12 cellular contexts compared by ENCODE assay signal in the genomic region with DNA sequence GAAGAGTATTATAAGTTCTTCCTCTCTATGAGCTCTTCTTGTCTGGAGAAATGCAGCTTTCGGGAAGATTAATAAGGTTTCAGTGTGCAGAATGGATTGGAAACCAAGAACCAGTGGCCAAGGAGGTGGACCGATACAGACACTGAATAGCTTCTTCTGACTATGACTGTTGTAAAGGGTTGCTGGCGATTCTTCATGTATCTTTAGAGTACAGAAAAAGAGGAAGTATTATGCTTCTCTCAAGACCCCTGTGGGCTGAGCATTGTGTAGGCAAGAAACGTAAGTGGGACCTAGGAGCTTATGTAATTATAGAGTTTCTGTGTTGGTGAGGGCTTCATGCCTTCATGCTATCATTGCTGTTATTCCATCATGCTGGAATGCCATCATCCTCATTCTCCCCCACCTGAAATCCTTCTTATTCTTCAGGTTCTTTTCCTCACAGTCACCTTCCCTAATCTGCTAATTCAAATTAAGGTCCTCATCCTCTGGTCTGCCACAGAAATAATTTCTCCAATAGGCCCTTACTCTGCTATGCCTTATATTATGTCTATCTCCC.
A peak's percentile ranks its signal among the peaks of the same experiment; 100 is the strongest.
DNase-seq lines count a peak whose midpoint lies in the region; ATAC-seq, FAIRE-seq and TF ChIP-seq lines count a peak whose summit lies in the region.
"Had no signal": no experiment of that assay in that cellular context is flagged by ENCODE, and none has a peak within 500 bp of the region (broad histone marks: within the 10 kb centered on the region; RNA-seq: fewer than 3 reads in every experiment).

No MANE protein-coding gene starts in this region.

- peak overlapping the region; percentile 50 for H3K27ac ChIP-seq in GM12878 (ENCODE audit: control insufficient read depth, insufficient read depth)
- H3K27ac ChIP-seq in sigmoid colon = no peak overlapping the region
- H3K27ac ChIP-seq in SK-N-SH (ENCODE audit: low read depth in 2 of 2, low read length in 1 of 2) = no peak overlapping the region
- H3K27ac ChIP-seq: colonic mucosa, SK-N-MC, thoracic aorta had no signal

- H3K4me2 ChIP-seq in GM12878 (ENCODE audit: control insufficient read depth, insufficient read depth) (peak overlapping the region; percentile 59), SK-N-SH (no peak overlapping the region)

- no peak for TF ChIP-seq CTCF in GM12878 (IDR thresholded peaks at IDR 0.05 in 2 of 3, conservative IDR thresholded peaks at IDR 0.05 in 1 of 3; ENCODE audit: control insufficient read depth in 2 of 3, extremely low read depth in 1 of 3, insufficient read depth in 1 of 3, low read depth in 3 of 3, low read length in 3 of 3)
- no peak for TF ChIP-seq CTCF in sigmoid colon (IDR thresholded peaks at IDR 0.05)
- no peak for TF ChIP-seq CTCF in SK-N-SH (IDR thresholded peaks at IDR 0.05)

- TF ChIP-seq EP300 in GM12878 (IDR thresholded peaks at IDR 0.05; ENCODE audit: borderline replicate concordance in 1 of 2, control insufficient read depth in 1 of 2, low read depth in 2 of 2, low read length in 2 of 2) (peak in 1 of 2 experiments; percentile 44; a peak in 1 of 4 replicates), sigmoid colon (IDR thresholded peaks at IDR 0.05) (no peak), SK-N-SH (IDR thresholded peaks at IDR 0.05; ENCODE audit: borderline replicate concordance in 1 of 2, low read depth in 1 of 2, low read length in 1 of 2) (no peak)

- no peaks in the 10 kb centered on the region for H3K9me3 ChIP-seq in GM12878 (replicated peaks; ENCODE audit: control insufficient read depth, insufficient read depth, low read length)
- H3K9me3 ChIP-seq in sigmoid colon = no peaks in the 10 kb centered on the region
- H3K9me3 ChIP-seq in SK-N-SH = no peaks in the 10 kb centered on the region
- H3K9me3 ChIP-seq: colonic mucosa, thoracic aorta had no signal

- DNase-seq in GM12878 (ENCODE audit: low read depth, low spot score) (no peak), sigmoid colon (no peak), GDM1 (lab: John Stamatoyannopoulos, UW) (no peak), SK-N-SH (no peak)
- DNase-seq: colonic mucosa, head of caudate nucleus, NCI-H2029 had no signal

- TF ChIP-seq RAD21 in GM12878 (IDR thresholded peaks at IDR 0.05; ENCODE audit: insufficient read depth, low read depth, low read length) (no peak), SK-N-SH (IDR thresholded peaks at IDR 0.05; ENCODE audit: low read length) (no peak)

- RAD21 ChIA-PET in GM12878 (lab: Charles Lee; ENCODE audit: unreplicated experiment) = interaction anchor here (0.8 to 6.2 kb wide), 12 partner anchors 9 to 1112 kb away, joined by 3 to 53 read pairs (median 4); a partner anchor contains a TSS

- H4K20me1 ChIP-seq in GM12878 (ENCODE audit: control insufficient read depth, insufficient read depth) (no peaks in the 10 kb centered on the region), SK-N-SH (ENCODE audit: insufficient read depth) (no peaks in the 10 kb centered on the region)

- peak; percentile 64 for FAIRE-seq in GM12878 (lab: Jason Lieb, UNC)

- no peaks in the 10 kb centered on the region for H3K79me2 ChIP-seq in GM12878 (ENCODE audit: control insufficient read depth, insufficient read depth, low read length)
- H3K79me2 ChIP-seq in SK-N-SH (ENCODE audit: insufficient read depth) = no peaks in the 10 kb centered on the region

- intact Hi-C loops in GM12878 (cut with micrococcal nuclease; ENCODE audit: unreplicated experiment) (loop anchor here (5.0 kb wide), 1 partner anchor 410 kb away; no protein-coding TSS in a partner anchor), sigmoid colon (cut with DNase I) (no loop called here)

- H2AFZ ChIP-seq in GM12878 (ENCODE audit: control insufficient read depth, low read depth, low read length) (peak overlapping the region; percentile 29), SK-N-SH (ENCODE audit: low read depth) (no peak overlapping the region)

- H3K9ac ChIP-seq in GM12878 (ENCODE audit: control insufficient read depth, insufficient read depth, low read length) = no peak overlapping the region
- H3K9ac ChIP-seq in SK-N-SH = no peak overlapping the region

- H3F3A ChIP-seq in SK-N-SH (replicated peaks; ENCODE audit: insufficient read depth) = no peaks in the 10 kb centered on the region

- H3K27me3 ChIP-seq in GM12878 (replicated peaks in 1 of 2; ENCODE audit: control insufficient read depth in 2 of 2, insufficient read depth in 2 of 2, low read length in 1 of 2) (no peaks in the 10 kb centered on the region), sigmoid colon (no peaks in the 10 kb centered on the region), SK-N-SH (ENCODE audit: insufficient read depth) (no peaks in the 10 kb centered on the region; the same call in 1 of the 2 replicates)
- H3K27me3 ChIP-seq: colonic mucosa had no signal

- H3K36me3 ChIP-seq in GM12878 (ENCODE audit: control insufficient read depth in 2 of 2, insufficient read depth in 2 of 2, low read length in 1 of 2) = no peaks in the 10 kb centered on the region
- no peaks in the 10 kb centered on the region for H3K36me3 ChIP-seq in sigmoid colon
- no peaks in the 10 kb centered on the region for H3K36me3 ChIP-seq in SK-N-SH (replicated peaks in 1 of 2; ENCODE audit: control insufficient read depth in 1 of 2, insufficient read depth in 2 of 2, low read length in 1 of 2)
- H3K36me3 ChIP-seq: colonic mucosa, thoracic aorta had no signal

- ATAC-seq in GM19023 (IDR thresholded peaks at IDR 0.05; ENCODE audit: unreplicated experiment) (peak; percentile 71), GM21717 (IDR thresholded peaks at IDR 0.05; ENCODE audit: unreplicated experiment) (peak; percentile 89), HG03378 (IDR thresholded peaks at IDR 0.05; ENCODE audit: unreplicated experiment) (peak; percentile 92), GM12878 (peak; percentile 93)

- CTCF ChIA-PET in GM12878 (lab: Yijun Ruan, JAX) = interaction anchor here (1.1 to 1.5 kb wide), 7 partner anchors 9 to 1064 kb away, joined by 3 to 8 read pairs (median 4); no protein-coding TSS in a partner anchor
- CTCF ChIA-PET in SK-N-SH (lab: Yijun Ruan, JAX) = interaction anchor here (1.0 to 1.8 kb wide), 3 partner anchors 10 to 52 kb away, joined by 3 to 5 read pairs (median 3); no protein-coding TSS in a partner anchor

- WGBS in GM12878 (ENCODE audit: insufficient coverage, insufficient replicate concordance, low lambda C conversion rate, missing lambda C conversion rate) = 0% methylated on average over 4 of the region's 4 CpGs
- WGBS in sigmoid colon, 2 donors = 75 to 91% methylated on average over 4 of the region's 4 CpGs
- WGBS in SK-N-SH (ENCODE audit: low lambda C conversion rate) = 62% methylated on average over 4 of the region's 4 CpGs

- H3K4me3 ChIP-seq in GM12878 = peak overlapping the region; percentile 50
- H3K4me3 ChIP-seq in sigmoid colon = no peak overlapping the region
- H3K4me3 ChIP-seq in SK-N-SH (ENCODE audit: low read depth in 2 of 2, low read length in 1 of 2) = no peak overlapping the region
- H3K4me3 ChIP-seq: colonic mucosa, SK-N-MC, thoracic aorta had no signal

- BruUV-seq in GM12878 (replicated peaks; lab: Mats Ljungman, UMichigan) = no TSS peak

- POLR2A ChIA-PET in GM12878 (lab: Charles Lee) = interaction anchor here (1.0 to 2.5 kb wide), 6 partner anchors 8 to 109 kb away, joined by 3 to 7 read pairs (median 4); no protein-coding TSS in a partner anchor
- POLR2A ChIA-PET in SK-N-SH (lab: Yijun Ruan, JAX) = no interaction called here

- H3K4me1 ChIP-seq in GM12878 (ENCODE audit: control insufficient read depth, insufficient read depth, low read length) = peaks cover 27% of the 10 kb centered on the region
- no peaks in the 10 kb centered on the region for H3K4me1 ChIP-seq in sigmoid colon
- H3K4me1 ChIP-seq in SK-N-SH (ENCODE audit: control insufficient read depth in 1 of 2, insufficient read depth in 2 of 2, low read depth in 1 of 2, low read length in 1 of 2) = no peaks in the 10 kb centered on the region
- H3K4me1 ChIP-seq: colonic mucosa had no signal

- H3K9me2 ChIP-seq in SK-N-SH = no peaks in the 10 kb centered on the region

- no peak for TF ChIP-seq POLR2A in GM12878 (IDR thresholded peaks at IDR 0.05; ENCODE audit: low read depth, low read length)
- TF ChIP-seq POLR2A in sigmoid colon (IDR thresholded peaks at IDR 0.05) = no peak

- SMC1A ChIA-PET in GM12878 (lab: Charles Lee; ENCODE audit: uncharacterized antibody, unreplicated experiment) = interaction anchor here (0.8 to 6.5 kb wide), 21 partner anchors 10 to 450 kb away, joined by 3 to 41 read pairs (median 5); a partner anchor contains a TSS

- in situ Hi-C loops in GM12878 (cut with MboI) = no loop called here

TF ChIP-seq in GM12878, 131 proteins besides CTCF, POLR2A, EP300 and RAD21 (continues in another document):
- TF ChIP-seq, protein P1, sequence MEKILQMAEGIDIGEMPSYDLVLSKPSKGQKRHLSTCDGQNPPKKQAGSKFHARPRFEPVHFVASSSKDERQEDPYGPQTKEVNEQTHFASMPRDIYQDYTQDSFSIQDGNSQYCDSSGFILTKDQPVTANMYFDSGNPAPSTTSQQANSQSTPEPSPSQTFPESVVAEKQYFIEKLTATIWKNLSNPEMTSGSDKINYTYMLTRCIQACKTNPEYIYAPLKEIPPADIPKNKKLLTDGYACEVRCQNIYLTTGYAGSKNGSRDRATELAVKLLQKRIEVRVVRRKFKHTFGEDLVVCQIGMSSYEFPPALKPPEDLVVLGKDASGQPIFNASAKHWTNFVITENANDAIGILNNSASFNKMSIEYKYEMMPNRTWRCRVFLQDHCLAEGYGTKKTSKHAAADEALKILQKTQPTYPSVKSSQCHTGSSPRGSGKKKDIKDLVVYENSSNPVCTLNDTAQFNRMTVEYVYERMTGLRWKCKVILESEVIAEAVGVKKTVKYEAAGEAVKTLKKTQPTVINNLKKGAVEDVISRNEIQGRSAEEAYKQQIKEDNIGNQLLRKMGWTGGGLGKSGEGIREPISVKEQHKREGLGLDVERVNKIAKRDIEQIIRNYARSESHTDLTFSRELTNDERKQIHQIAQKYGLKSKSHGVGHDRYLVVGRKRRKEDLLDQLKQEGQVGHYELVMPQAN (conservative IDR thresholded peaks at IDR 0.05) = no peak

TF ChIP-seq in SK-N-SH, 30 proteins besides CTCF, POLR2A, EP300 and RAD21:
- TF ChIP-seq RCOR1 (IDR thresholded peaks at IDR 0.05; ENCODE audit: low read length) (no peak), RXRA (IDR thresholded peaks at IDR 0.05; ENCODE audit: borderline replicate concordance, low read depth) (no peak), MEF2A (IDR thresholded peaks at IDR 0.05; ENCODE audit: borderline replicate concordance, low read depth) (no peak), SIN3A (IDR thresholded peaks at IDR 0.05; ENCODE audit: borderline replicate concordance, low read depth, low read length) (no peak)
- TF ChIP-seq, protein P2, sequence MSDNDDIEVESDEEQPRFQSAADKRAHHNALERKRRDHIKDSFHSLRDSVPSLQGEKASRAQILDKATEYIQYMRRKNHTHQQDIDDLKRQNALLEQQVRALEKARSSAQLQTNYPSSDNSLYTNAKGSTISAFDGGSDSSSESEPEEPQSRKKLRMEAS (IDR thresholded peaks at IDR 0.05; ENCODE audit: low read depth) = no peak
